15 cellular contexts compared by ENCODE assay signal in the genomic region with DNA sequence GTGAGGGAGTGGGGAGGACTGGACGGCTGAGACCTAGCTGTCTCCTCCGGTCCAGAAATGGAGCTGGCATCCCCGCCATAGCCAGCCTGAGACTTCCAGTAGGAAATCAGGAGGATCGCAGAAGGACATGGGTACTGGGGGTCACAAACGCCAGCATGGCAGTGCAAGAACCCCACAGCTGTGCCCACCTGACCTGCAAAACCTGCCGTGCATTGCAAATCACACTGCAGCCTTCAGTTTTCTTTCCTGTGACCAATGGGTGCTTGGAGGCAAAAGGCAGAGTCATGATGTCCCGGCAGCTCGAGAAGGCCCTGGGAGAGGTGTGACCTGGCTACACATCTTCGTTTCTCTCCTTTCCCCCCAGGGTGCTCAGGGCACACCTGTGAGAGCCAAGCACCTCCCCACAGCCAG. TPM values are rescaled to one million over a fixed set of nuclear protein-coding genes. Genes with fewer than 3 reads are reported as not detected.
DNase-seq lines count a peak whose midpoint lies in the region; ATAC-seq and TF ChIP-seq lines count a peak whose summit lies in the region.
"Had no signal": no experiment of that assay in that cellular context is flagged by ENCODE, and none has a peak within 500 bp of the region (broad histone marks: within the 10 kb centered on the region; RNA-seq: fewer than 3 reads in every experiment).

No MANE protein-coding gene starts in this region.

- H3K27me3 ChIP-seq in Loucy (ENCODE audit: insufficient read depth, low read length, poor library complexity, severe bottlenecking): no peaks in the 10 kb centered on the region
- peaks cover 13 to 54% (median 31%) of the 10 kb centered on the region in 3 donors for H3K27me3 ChIP-seq in sigmoid colon

- peak overlapping the region; percentile 88 for H3K9ac ChIP-seq in Loucy (ENCODE audit: low read depth, low read length, poor library complexity, severe bottlenecking)

- H3K27me3 Mint-ChIP-seq in glutamatergic neuron (ENCODE audit: unreplicated experiment): peaks cover 24% of the 10 kb centered on the region

- no peak for ATAC-seq in HG03175 (IDR thresholded peaks at IDR 0.05; ENCODE audit: unreplicated experiment)
- ATAC-seq: A549 had no signal

- TF ChIP-seq CTCF in Loucy (conservative IDR thresholded peaks at IDR 0.05; ENCODE audit: low read length) (no peak), glutamatergic neuron (IDR thresholded peaks at IDR 0.05; ENCODE audit: partially characterized antibody, unreplicated experiment) (no peak), sigmoid colon (IDR thresholded peaks at IDR 0.05) (no peak)

- peaks cover 11% of the 10 kb centered on the region for H3K4me1 Mint-ChIP-seq in glutamatergic neuron (ENCODE audit: low read depth, unreplicated experiment)
- H3K4me1 Mint-ChIP-seq: CD8-positive, alpha-beta memory T cell; IgD-negative memory B cell had no signal

- no peak for TF ChIP-seq POLR2A in sigmoid colon (IDR thresholded peaks at IDR 0.05)

- no peak overlapping the region for H3K27ac ChIP-seq in sigmoid colon
- H3K27ac ChIP-seq: A549 had no signal

- DNase-seq in glutamatergic neuron (peak; percentile 10), sigmoid colon (peak; percentile 40), kidney glomerular epithelial cell (lab: John Stamatoyannopoulos, UW) (no peak)
- no peak for DNase-seq in central memory CD4-positive, alpha-beta T cell
- DNase-seq: BE2C; CD8-positive, alpha-beta memory T cell; DND-41; GDM1 had no signal

- H3K9me3 ChIP-seq in Loucy (ENCODE audit: insufficient read depth, low read depth, low read length) (no peaks in the 10 kb centered on the region), sigmoid colon (no peaks in the 10 kb centered on the region)
- H3K9me3 ChIP-seq: A549, BE2C, Caco-2, HAP-1 had no signal

- peak overlapping the region; percentile 69 for H3K4me3 ChIP-seq in Loucy (ENCODE audit: low read length, poor library complexity, severe bottlenecking)
- H3K4me3 ChIP-seq in sigmoid colon: no peak overlapping the region
- H3K4me3 ChIP-seq: A549, HAP-1 had no signal

- H3K79me2 ChIP-seq in Loucy (ENCODE audit: insufficient read depth, low read length): peaks cover 85% of the 10 kb centered on the region

- H3K9me3 Mint-ChIP-seq in glutamatergic neuron (ENCODE audit: unreplicated experiment): peaks cover 13% of the 10 kb centered on the region
- H3K9me3 Mint-ChIP-seq: CD8-positive, alpha-beta memory T cell; IgD-negative memory B cell had no signal

- no peak overlapping the region for H3K4me3 Mint-ChIP-seq in glutamatergic neuron (ENCODE audit: unreplicated experiment)
- H3K4me3 Mint-ChIP-seq: CD8-positive, alpha-beta memory T cell; IgD-negative memory B cell had no signal

- no peak overlapping the region for H3K27ac Mint-ChIP-seq in glutamatergic neuron (ENCODE audit: unreplicated experiment)
- H3K27ac Mint-ChIP-seq: CD8-positive, alpha-beta memory T cell; IgD-negative memory B cell had no signal

- no peak overlapping the region for H2AFZ ChIP-seq in Loucy (ENCODE audit: low read length)

- H3K4me2 ChIP-seq in Loucy (ENCODE audit: low read depth, low read length, poor library complexity, severe bottlenecking): peak overlapping the region; percentile 83
- H3K4me2 ChIP-seq: A549 had no signal

- H3K9me2 ChIP-seq in Loucy (replicated peaks; ENCODE audit: low read depth, low read length): no peaks in the 10 kb centered on the region

- H3F3A ChIP-seq in Loucy (ENCODE audit: low read depth): peaks cover 21% of the 10 kb centered on the region

- 72 to 80% methylated on average over 9 of the region's 9 CpGs for WGBS in sigmoid colon, 2 donors

- intact Hi-C loops in sigmoid colon (cut with DNase I): no loop called here

- no peaks in the 10 kb centered on the region for H4K20me1 ChIP-seq in Loucy (ENCODE audit: insufficient read depth, low read length, poor library complexity, severe bottlenecking)

- H3K36me3 ChIP-seq in Loucy (ENCODE audit: insufficient read depth, low read length): no peaks in the 10 kb centered on the region
- no peaks in the 10 kb centered on the region for H3K36me3 ChIP-seq in sigmoid colon
- H3K36me3 ChIP-seq: BE2C, HAP-1 had no signal

- TF ChIP-seq EP300 in sigmoid colon (IDR thresholded peaks at IDR 0.05): no peak

- H3K4me1 ChIP-seq in Loucy (ENCODE audit: insufficient read depth, low read length, poor library complexity, severe bottlenecking) (peaks cover 88% of the 10 kb centered on the region), sigmoid colon (peaks cover 0 to 4% (median 0%) of the 10 kb centered on the region in 4 donors)
- H3K4me1 ChIP-seq: A549, BE2C, Caco-2, HAP-1 had no signal

- H3K36me3 Mint-ChIP-seq in glutamatergic neuron (ENCODE audit: unreplicated experiment): no peaks in the 10 kb centered on the region
- H3K36me3 Mint-ChIP-seq: CD8-positive, alpha-beta memory T cell; IgD-negative memory B cell had no signal

RNA-seq across cellular contexts. Expression of gene PHACTR3, which starts 23.3 kb away (rescaled TPM):
- total RNA-seq in glutamatergic neuron (ENCODE audit: unreplicated experiment) (37.0 TPM), sigmoid colon (1 to 10 TPM in 1 of 4 donors, under 1 TPM in 3; 0.28 to 1.4 (median 0.57) TPM)
- polyA plus RNA-seq in sigmoid colon: 1 to 10 TPM in 2 of 3 donors, under 1 TPM in 1; under 0.01 to 1.5 (median 1.4) TPM
- total RNA-seq: CD8-positive, alpha-beta memory T cell had no signal
- polyA plus RNA-seq: A549; AG04450; CD8-positive, alpha-beta memory T cell; IgD-negative memory B cell had no signal

Comparison
In these comparisons a context has a peak if more than half of its experiments do, and no peak if none do; other contexts are left out.
1. DNase-seq: peak in glutamatergic neuron (single experiment) and sigmoid colon (single experiment); none in kidney glomerular epithelial cell (single experiment) and central memory CD4-positive, alpha-beta T cell (single experiment).
2. RNA of gene PHACTR3, which starts 23.3 kb away (total RNA-seq): 37.0 TPM in glutamatergic neuron (single experiment); 0.28 to 1.4 TPM in sigmoid colon; every median in the first group is over 10 times any median in the second.